ENCODE assay signal across 3 cellular contexts in the genomic region with DNA sequence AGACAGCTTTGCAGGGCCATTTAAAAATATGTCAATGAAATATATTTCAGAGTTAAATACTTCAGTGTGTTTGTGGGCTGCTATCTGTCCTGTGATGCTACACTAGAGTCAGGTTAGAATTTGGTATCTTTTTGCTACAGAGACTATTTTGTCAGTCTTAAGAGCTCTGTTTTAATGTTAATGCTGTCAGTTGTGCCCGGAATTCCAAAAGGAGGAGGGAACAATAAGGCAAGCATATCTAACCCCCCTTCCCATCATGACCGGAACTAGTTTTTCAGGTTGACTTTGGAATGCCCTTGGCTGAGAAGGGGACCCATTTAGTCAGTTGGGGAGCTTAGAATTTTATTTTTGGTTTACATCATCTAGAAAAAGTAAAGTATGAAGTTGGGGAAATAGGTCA.
TF ChIP-seq lines count a peak whose summit lies in the region.

No MANE protein-coding gene starts in this region.

TF ChIP-seq in GM23338, 12 proteins besides CTCF, POLR2A, EP300 and RAD21:
- no peak for TF ChIP-seq ZNF331 (CRISPR knock-in tag; IDR thresholded peaks at IDR 0.05; ENCODE audit: low read depth)
- TF ChIP-seq, protein P1, sequence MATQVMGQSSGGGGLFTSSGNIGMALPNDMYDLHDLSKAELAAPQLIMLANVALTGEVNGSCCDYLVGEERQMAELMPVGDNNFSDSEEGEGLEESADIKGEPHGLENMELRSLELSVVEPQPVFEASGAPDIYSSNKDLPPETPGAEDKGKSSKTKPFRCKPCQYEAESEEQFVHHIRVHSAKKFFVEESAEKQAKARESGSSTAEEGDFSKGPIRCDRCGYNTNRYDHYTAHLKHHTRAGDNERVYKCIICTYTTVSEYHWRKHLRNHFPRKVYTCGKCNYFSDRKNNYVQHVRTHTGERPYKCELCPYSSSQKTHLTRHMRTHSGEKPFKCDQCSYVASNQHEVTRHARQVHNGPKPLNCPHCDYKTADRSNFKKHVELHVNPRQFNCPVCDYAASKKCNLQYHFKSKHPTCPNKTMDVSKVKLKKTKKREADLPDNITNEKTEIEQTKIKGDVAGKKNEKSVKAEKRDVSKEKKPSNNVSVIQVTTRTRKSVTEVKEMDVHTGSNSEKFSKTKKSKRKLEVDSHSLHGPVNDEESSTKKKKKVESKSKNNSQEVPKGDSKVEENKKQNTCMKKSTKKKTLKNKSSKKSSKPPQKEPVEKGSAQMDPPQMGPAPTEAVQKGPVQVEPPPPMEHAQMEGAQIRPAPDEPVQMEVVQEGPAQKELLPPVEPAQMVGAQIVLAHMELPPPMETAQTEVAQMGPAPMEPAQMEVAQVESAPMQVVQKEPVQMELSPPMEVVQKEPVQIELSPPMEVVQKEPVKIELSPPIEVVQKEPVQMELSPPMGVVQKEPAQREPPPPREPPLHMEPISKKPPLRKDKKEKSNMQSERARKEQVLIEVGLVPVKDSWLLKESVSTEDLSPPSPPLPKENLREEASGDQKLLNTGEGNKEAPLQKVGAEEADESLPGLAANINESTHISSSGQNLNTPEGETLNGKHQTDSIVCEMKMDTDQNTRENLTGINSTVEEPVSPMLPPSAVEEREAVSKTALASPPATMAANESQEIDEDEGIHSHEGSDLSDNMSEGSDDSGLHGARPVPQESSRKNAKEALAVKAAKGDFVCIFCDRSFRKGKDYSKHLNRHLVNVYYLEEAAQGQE (IDR thresholded peaks at IDR 0.05; ENCODE audit: unreplicated experiment): no peak
- TF ChIP-seq NANOG (IDR thresholded peaks at IDR 0.05; ENCODE audit: borderline replicate concordance): no peak
- TF ChIP-seq EZH2phosphoT487 (IDR thresholded peaks at IDR 0.05; ENCODE audit: unreplicated experiment): no peak
- TF ChIP-seq, protein P2, sequence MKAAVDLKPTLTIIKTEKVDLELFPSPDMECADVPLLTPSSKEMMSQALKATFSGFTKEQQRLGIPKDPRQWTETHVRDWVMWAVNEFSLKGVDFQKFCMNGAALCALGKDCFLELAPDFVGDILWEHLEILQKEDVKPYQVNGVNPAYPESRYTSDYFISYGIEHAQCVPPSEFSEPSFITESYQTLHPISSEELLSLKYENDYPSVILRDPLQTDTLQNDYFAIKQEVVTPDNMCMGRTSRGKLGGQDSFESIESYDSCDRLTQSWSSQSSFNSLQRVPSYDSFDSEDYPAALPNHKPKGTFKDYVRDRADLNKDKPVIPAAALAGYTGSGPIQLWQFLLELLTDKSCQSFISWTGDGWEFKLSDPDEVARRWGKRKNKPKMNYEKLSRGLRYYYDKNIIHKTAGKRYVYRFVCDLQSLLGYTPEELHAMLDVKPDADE (IDR thresholded peaks at IDR 0.05): no peak
- no peak for TF ChIP-seq POLR2AphosphoS5 (IDR thresholded peaks at IDR 0.05; ENCODE audit: low read depth)
- TF ChIP-seq ZNF114 (CRISPR knock-in tag; IDR thresholded peaks at IDR 0.05): no peak
- TF ChIP-seq JUNB (IDR thresholded peaks at IDR 0.05; ENCODE audit: unreplicated experiment): no peak

TF ChIP-seq in H1, 55 proteins besides CTCF, POLR2A, EP300 and RAD21:
- TF ChIP-seq TEAD4 (IDR thresholded peaks at IDR 0.05; ENCODE audit: low read depth, low read length) (peak; percentile 87), KDM1A (IDR thresholded peaks at IDR 0.05; ENCODE audit: borderline replicate concordance, low read length) (no peak), ZNF274 (IDR thresholded peaks at IDR 0.05; ENCODE audit: borderline replicate concordance, extremely low read depth, low read length) (no peak), EZH2 (IDR thresholded peaks at IDR 0.05; ENCODE audit: low read depth, low read length, severe bottlenecking) (no peak), SUZ12 (IDR thresholded peaks at IDR 0.05; ENCODE audit: low read length) (no peak), NRF1 (IDR thresholded peaks at IDR 0.05; ENCODE audit: low read depth, low read length) (no peak), TAF7 (optimal IDR thresholded peaks at IDR 0.05; ENCODE audit: borderline replicate concordance, low read depth, low read length) (no peak), TBP (IDR thresholded peaks at IDR 0.05; ENCODE audit: low read depth, low read length) (no peak), TCF12 (IDR thresholded peaks at IDR 0.05; ENCODE audit: low read depth, low read length) (no peak), RNF2 (IDR thresholded peaks at IDR 0.05; ENCODE audit: borderline replicate concordance, low read depth, low read length, missing control alignments, poor library complexity, severe bottlenecking) (no peak), POU5F1 (IDR thresholded peaks at IDR 0.05; ENCODE audit: low read depth, low read length) (no peak), GTF2F1 (IDR thresholded peaks at IDR 0.05; ENCODE audit: borderline replicate concordance, low read depth, low read length) (no peak), CHD2 (IDR thresholded peaks at IDR 0.05; ENCODE audit: low read length) (no peak), SIRT6 (IDR thresholded peaks at IDR 0.05; ENCODE audit: low read length) (no peak), POLR2AphosphoS5 (IDR thresholded peaks at IDR 0.05; ENCODE audit: low read depth, low read length) (no peak), ASH2L (IDR thresholded peaks at IDR 0.05; ENCODE audit: low read length) (peak; percentile 69), SP1 (IDR thresholded peaks at IDR 0.05; ENCODE audit: low read depth, low read length) (0 out of 2 replicates have a peak, but pooled peaks have one; percentile 58), SRF (IDR thresholded peaks at IDR 0.05; ENCODE audit: low read depth, low read length) (no peak), MAFK (IDR thresholded peaks at IDR 0.05; ENCODE audit: low read depth, low read length) (no peak)
- TF ChIP-seq, protein P3, sequence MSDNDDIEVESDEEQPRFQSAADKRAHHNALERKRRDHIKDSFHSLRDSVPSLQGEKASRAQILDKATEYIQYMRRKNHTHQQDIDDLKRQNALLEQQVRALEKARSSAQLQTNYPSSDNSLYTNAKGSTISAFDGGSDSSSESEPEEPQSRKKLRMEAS (IDR thresholded peaks at IDR 0.05): no peak
TF ChIP-seq in H1: peak in this region for 3.

TF ChIP-seq in SK-N-SH, 30 proteins besides CTCF, POLR2A, EP300 and RAD21:
- TF ChIP-seq MEF2A (IDR thresholded peaks at IDR 0.05; ENCODE audit: borderline replicate concordance, low read depth): no peak
- no peak for TF ChIP-seq ELF1 (IDR thresholded peaks at IDR 0.05)
- TF ChIP-seq, protein P1 (IDR thresholded peaks at IDR 0.05; ENCODE audit: low read depth, low read length): no peak
- no peak for TF ChIP-seq SMC3 (IDR thresholded peaks at IDR 0.05; ENCODE audit: low read depth, low read length)
- no peak for TF ChIP-seq GATA2 (CRISPR knock-in tag; IDR thresholded peaks at IDR 0.05)
- TF ChIP-seq, protein P3 (IDR thresholded peaks at IDR 0.05; ENCODE audit: low read depth): no peak
- TF ChIP-seq, protein P4, sequence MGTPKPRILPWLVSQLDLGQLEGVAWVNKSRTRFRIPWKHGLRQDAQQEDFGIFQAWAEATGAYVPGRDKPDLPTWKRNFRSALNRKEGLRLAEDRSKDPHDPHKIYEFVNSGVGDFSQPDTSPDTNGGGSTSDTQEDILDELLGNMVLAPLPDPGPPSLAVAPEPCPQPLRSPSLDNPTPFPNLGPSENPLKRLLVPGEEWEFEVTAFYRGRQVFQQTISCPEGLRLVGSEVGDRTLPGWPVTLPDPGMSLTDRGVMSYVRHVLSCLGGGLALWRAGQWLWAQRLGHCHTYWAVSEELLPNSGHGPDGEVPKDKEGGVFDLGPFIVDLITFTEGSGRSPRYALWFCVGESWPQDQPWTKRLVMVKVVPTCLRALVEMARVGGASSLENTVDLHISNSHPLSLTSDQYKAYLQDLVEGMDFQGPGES (IDR thresholded peaks at IDR 0.05; ENCODE audit: low read depth, low read length): no peak
- no peak for TF ChIP-seq RXRA (IDR thresholded peaks at IDR 0.05; ENCODE audit: borderline replicate concordance, low read depth)
- TF ChIP-seq, protein P5, sequence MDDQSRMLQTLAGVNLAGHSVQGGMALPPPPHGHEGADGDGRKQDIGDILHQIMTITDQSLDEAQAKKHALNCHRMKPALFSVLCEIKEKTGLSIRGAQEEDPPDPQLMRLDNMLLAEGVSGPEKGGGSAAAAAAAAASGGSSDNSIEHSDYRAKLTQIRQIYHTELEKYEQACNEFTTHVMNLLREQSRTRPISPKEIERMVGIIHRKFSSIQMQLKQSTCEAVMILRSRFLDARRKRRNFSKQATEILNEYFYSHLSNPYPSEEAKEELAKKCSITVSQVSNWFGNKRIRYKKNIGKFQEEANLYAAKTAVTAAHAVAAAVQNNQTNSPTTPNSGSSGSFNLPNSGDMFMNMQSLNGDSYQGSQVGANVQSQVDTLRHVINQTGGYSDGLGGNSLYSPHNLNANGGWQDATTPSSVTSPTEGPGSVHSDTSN (IDR thresholded peaks at IDR 0.05): no peak
- TF ChIP-seq, protein P6, sequence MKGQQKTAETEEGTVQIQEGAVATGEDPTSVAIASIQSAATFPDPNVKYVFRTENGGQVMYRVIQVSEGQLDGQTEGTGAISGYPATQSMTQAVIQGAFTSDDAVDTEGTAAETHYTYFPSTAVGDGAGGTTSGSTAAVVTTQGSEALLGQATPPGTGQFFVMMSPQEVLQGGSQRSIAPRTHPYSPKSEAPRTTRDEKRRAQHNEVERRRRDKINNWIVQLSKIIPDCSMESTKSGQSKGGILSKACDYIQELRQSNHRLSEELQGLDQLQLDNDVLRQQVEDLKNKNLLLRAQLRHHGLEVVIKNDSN (IDR thresholded peaks at IDR 0.05; ENCODE audit: borderline replicate concordance, low read depth): no peak
